32 cellular contexts compared by ENCODE assay signal in the genomic region with DNA sequence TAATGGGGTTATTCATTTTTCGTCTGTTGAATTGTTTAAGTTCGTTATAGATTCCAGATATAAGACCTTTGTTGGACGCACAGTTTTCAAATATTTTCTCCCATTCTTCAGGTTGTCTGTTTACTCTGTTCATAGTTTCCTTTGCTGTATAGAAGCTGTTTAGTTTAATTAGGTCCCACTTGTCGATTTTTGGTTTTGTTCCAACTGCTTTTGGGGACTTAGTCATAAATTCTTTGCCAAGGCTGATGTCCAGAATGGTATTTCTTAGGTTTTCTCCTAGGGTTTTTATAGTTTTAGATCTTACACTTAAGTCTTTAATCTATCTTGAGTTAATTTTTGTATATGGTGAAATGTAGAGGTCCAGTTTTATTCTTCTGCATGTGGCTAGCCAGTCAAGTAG.
"Had no signal": no experiment of that assay in that cellular context is flagged by ENCODE, and none has a peak within 500 bp of the region (broad histone marks: within the 10 kb centered on the region; RNA-seq: fewer than 3 reads in every experiment).

No MANE protein-coding gene starts in this region.

- H3K27me3 ChIP-seq: adrenal gland, body of pancreas, brain microvascular endothelial cell, breast epithelium had no signal

- H3K4me3 ChIP-seq: adrenal gland, body of pancreas, breast epithelium had no signal

- DNase-seq: activated CD4-positive, alpha-beta memory T cell treated with anti-CD3 and anti-CD28 coated beads, Interleukin-2, amount 10 ng/mL, durations not matched to agents 7 days and 5 days; activated CD4-positive, alpha-beta T cell treated with anti-CD3 and anti-CD28 coated beads for 1 hour; activated CD4-positive, alpha-beta T cell treated with anti-CD3 and anti-CD28 coated beads for 36 hours; activated CD4-positive, alpha-beta T cell treated with anti-CD3 and anti-CD28 coated beads for 48 hours; activated CD4-positive, alpha-beta T cell treated with anti-CD3 and anti-CD28 coated beads, Interleukin-2, amount 10 ng/mL, durations not matched to agents 7 days and 5 days; activated CD4-positive, alpha-beta T cell treated with anti-CD3 and anti-CD28 coated beads, Interleukin-2, amount 50 U/mL, for 48 hours; activated CD4-positive, CD25-positive, alpha-beta regulatory T cell; activated CD8-positive, alpha-beta memory T cell treated with anti-CD3 and anti-CD28 coated beads for 24 hours; activated CD8-positive, alpha-beta memory T cell treated with anti-CD3 and anti-CD28 coated beads, Interleukin-2, amount 10 ng/mL, durations not matched to agents 7 days and 5 days; activated CD8-positive, alpha-beta memory T cell treated with anti-CD3 and anti-CD28 coated beads, Interleukin-2, amount 50 U/mL, for 48 hours; activated CD8-positive, alpha-beta T cell treated with anti-CD3 and anti-CD28 coated beads, Interleukin-2, amount 10 ng/mL, durations not matched to agents 7 days and 5 days; activated effector memory CD4-positive, alpha-beta T cell treated with Interleukin-2 at 50 U/mL for 16 hours; activated gamma-delta T cell; activated naive CD4-positive, alpha-beta T cell treated with anti-CD3 and anti-CD28 coated beads for 36 hours; activated naive CD4-positive, alpha-beta T cell treated with anti-CD3 and anti-CD28 coated beads, Interleukin-2, amount 50 U/mL, for 16 hours; activated naive CD8-positive, alpha-beta T cell treated with anti-CD3 and anti-CD28 coated beads for 36 hours; activated T-cell treated with anti-CD3 and anti-CD28 coated beads, Interleukin-2, amount 50 U/mL, for 24 hours; activated T-cell treated with anti-CD3 and anti-CD28 coated beads, Interleukin-2, amount 50 U/mL, for 48 hours; adrenal gland; amniotic stem cell; aorta; body of pancreas; brain microvascular endothelial cell; central memory CD4-positive, alpha-beta T cell; T-helper 1 cell; T-helper 2 cell; T-helper 9 cell; WERI-Rb-1 had no signal

- ATAC-seq: activated CD4-positive, alpha-beta T cell treated with anti-CD3 and anti-CD28 coated beads for 36 hours; activated CD4-positive, CD25-positive, alpha-beta regulatory T cell treated with anti-CD3 and anti-CD28 coated beads, Interleukin-2, amount 50 U/mL, for 24 hours; activated CD8-positive, alpha-beta memory T cell treated with anti-CD3 and anti-CD28 coated beads, Interleukin-2, amount 10 ng/mL, durations not matched to agents 7 days and 5 days; activated CD8-positive, alpha-beta T cell treated with anti-CD3 and anti-CD28 coated beads, Interleukin-2, amount 10 ng/mL, durations not matched to agents 7 days and 5 days; activated naive CD4-positive, alpha-beta T cell treated with anti-CD3 and anti-CD28 coated beads, Interleukin-2, amount 50 U/mL, for 72 hours; body of pancreas; WTC11 had no signal

- H3K36me3 ChIP-seq: adrenal gland, brain microvascular endothelial cell, breast epithelium, WERI-Rb-1 had no signal
